Comparison of ENCODE assay signal across 1 cellular context in the genomic region with DNA sequence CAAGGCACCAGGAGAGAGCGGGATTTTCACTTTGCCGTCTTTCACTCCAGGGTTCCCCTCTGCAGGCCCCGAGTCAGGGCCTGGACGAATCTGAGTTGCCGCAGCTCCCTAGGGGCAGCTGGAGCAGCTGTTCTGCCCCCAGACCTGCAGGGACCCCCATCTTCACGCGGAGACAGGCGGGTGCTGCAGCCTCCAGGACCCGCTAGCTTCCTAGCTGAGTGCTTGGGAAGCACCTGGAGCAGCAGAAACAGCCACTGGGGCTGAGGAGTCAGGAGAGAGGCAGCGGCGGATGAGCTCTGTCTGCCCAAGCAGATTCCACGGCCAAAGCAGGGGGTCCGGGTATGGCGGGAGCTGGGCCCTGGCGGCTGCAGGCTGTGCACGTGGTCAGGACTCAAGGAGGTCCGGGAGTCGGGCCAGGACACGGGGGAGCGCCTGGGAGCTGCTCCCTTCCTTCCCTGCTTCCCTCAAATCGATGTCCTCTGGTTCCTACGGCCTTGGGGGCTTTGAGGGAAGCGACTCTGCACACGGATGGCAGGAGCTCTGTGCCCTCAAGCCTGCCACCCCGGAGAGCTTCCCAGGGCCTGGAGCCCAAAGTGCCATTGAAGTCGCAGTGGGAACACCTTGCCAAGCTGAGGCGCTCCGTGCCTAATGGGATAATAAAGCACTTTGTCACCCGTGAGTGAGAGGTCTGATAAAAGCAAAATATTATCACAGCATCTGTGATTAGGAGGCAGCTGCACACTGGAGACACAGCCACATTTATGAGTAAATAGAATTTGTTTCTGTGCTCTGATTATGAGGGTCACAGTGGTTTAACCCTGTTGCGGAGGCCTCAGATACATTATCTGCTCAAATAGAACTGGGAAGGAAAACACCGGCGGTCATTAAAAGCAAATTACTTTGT.
TF ChIP-seq lines count a peak whose summit lies in the region.

No MANE protein-coding gene starts in this region.

TF ChIP-seq in IMR-90, 13 proteins besides CTCF, POLR2A, EP300 and RAD21:
- TF ChIP-seq RFX5 (IDR thresholded peaks at IDR 0.05; ENCODE audit: low read depth, low read length) (no peak), RCOR1 (IDR thresholded peaks at IDR 0.05; ENCODE audit: insufficient replicate concordance, low read length) (no peak), MAZ (IDR thresholded peaks at IDR 0.05; ENCODE audit: borderline replicate concordance, low read depth, low read length) (no peak), MXI1 (IDR thresholded peaks at IDR 0.05; ENCODE audit: borderline replicate concordance, low read depth, low read length) (no peak), MAFK (IDR thresholded peaks at IDR 0.05; ENCODE audit: low read depth, low read length) (no peak), FOS (IDR thresholded peaks at IDR 0.05; ENCODE audit: low read depth, low read length) (no peak), CHD1 (IDR thresholded peaks at IDR 0.05; ENCODE audit: low read depth, low read length) (no peak), CEBPB (IDR thresholded peaks at IDR 0.05; ENCODE audit: low read depth, low read length) (no peak), USF2 (IDR thresholded peaks at IDR 0.05; ENCODE audit: low read depth, low read length) (no peak), BHLHE40 (IDR thresholded peaks at IDR 0.05; ENCODE audit: low read depth, low read length) (no peak), NFE2L2 (IDR thresholded peaks at IDR 0.05; ENCODE audit: low read depth, low read length) (no peak), SMC3 (IDR thresholded peaks at IDR 0.05; ENCODE audit: low read depth, low read length) (no peak)
- TF ChIP-seq, protein P1, sequence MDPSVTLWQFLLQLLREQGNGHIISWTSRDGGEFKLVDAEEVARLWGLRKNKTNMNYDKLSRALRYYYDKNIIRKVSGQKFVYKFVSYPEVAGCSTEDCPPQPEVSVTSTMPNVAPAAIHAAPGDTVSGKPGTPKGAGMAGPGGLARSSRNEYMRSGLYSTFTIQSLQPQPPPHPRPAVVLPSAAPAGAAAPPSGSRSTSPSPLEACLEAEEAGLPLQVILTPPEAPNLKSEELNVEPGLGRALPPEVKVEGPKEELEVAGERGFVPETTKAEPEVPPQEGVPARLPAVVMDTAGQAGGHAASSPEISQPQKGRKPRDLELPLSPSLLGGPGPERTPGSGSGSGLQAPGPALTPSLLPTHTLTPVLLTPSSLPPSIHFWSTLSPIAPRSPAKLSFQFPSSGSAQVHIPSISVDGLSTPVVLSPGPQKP (IDR thresholded peaks at IDR 0.05; ENCODE audit: borderline replicate concordance, low read depth, low read length), result no peak
